In genomic region chr3:24033818-24034217, GRCh38 we compare ENCODE assay signal across 7 cellular contexts.
"Had no signal": no experiment of that assay in that cellular context is flagged by ENCODE, and none has a peak within 500 bp of the region (broad histone marks: within the 10 kb centered on the region; RNA-seq: fewer than 3 reads in every experiment).

No MANE protein-coding gene starts in this region.

- ATAC-seq: HepG2 had no signal

- H3K27ac ChIP-seq: HL-60, KMS-11 had no signal

- DNase-seq: IMR-90, KBM-7, KG1 had no signal

- H3K4me2 ChIP-seq: KMS-11 had no signal

- FAIRE-seq: HepG2, HTR-8/SVneo had no signal

- H3K9ac ChIP-seq: KMS-11 had no signal
